ENCODE assay signal across 8 cellular contexts in genomic region chr6:149140137-149140909, GRCh38.
A peak's percentile ranks its signal among the peaks of the same experiment; 100 is the strongest.
DNase-seq lines count a peak whose midpoint lies in the region; ATAC-seq lines count a peak whose summit lies in the region.

No MANE protein-coding gene starts in this region.

- no peaks in the 10 kb centered on the region for H3K27me3 ChIP-seq in mesendoderm (ENCODE audit: insufficient read depth, low read length, poor library complexity)

- no peak overlapping the region for H4K5ac ChIP-seq in mesendoderm (ENCODE audit: low read length)

- no peaks in the 10 kb centered on the region for H3K4me1 ChIP-seq in mesendoderm (ENCODE audit: control insufficient read depth, low read depth, low read length)

- H2AK5ac ChIP-seq in mesendoderm (ENCODE audit: low read length) = no peak overlapping the region

- H3K4me3 ChIP-seq in mesendoderm (ENCODE audit: low read length) = no peak overlapping the region

- H3K56ac ChIP-seq in mesendoderm (ENCODE audit: low read length) = no peak overlapping the region

- ATAC-seq in GM19455 (IDR thresholded peaks at IDR 0.05; ENCODE audit: unreplicated experiment) (peak; percentile 68), HG03457 (IDR thresholded peaks at IDR 0.05; ENCODE audit: unreplicated experiment) (peak; percentile 72)

- no peak overlapping the region for H3K23ac ChIP-seq in mesendoderm (ENCODE audit: low read length)

- no peaks in the 10 kb centered on the region for H3K79me2 ChIP-seq in mesendoderm (ENCODE audit: control insufficient read depth, insufficient read depth, low read length)

- H2BK5ac ChIP-seq in mesendoderm (ENCODE audit: low read length) = no peak overlapping the region

- H3K79me1 ChIP-seq in mesendoderm (ENCODE audit: low read length) = no peaks in the 10 kb centered on the region

- WGBS in mesendoderm (ENCODE audit: extremely low coverage, insufficient coverage, low lambda C conversion rate) = no CpG with 5 or more reads among the region's 12 CpGs

- no peak overlapping the region for H2BK120ac ChIP-seq in mesendoderm (ENCODE audit: low read depth, low read length)

- H3K27ac ChIP-seq in mesendoderm (ENCODE audit: low read depth, low read length) = no peak overlapping the region

- DNase-seq in activated T-helper 9 cell treated with anti-CD3 and anti-CD28 coated beads, Interleukin-2, amount 50 U/mL, for 16 hours (ENCODE audit: low read depth) = peak; percentile 31
- peak; percentile 50 to 62 for DNase-seq in stimulated activated CD4-positive, alpha-beta T cell treated with anti-CD3 and anti-CD28 coated beads, Interleukin-2, amount 100 ng/mL, for 24 hours
- DNase-seq in mesendoderm (no peak), amniotic stem cell (lab: John Stamatoyannopoulos, UW) (no peak), NCI-H2196 treated with DMSO at 0.1 percent for 48 hours (lab: John Stamatoyannopoulos, UW; ENCODE audit: unreplicated experiment) (no peak), NCI-H82 treated with DMSO at 0.1 percent for 48 hours (lab: John Stamatoyannopoulos, UW; ENCODE audit: unreplicated experiment) (no peak)

- H3K18ac ChIP-seq in mesendoderm (ENCODE audit: low read length) = no peak overlapping the region

- no peak overlapping the region for H3K9ac ChIP-seq in mesendoderm (ENCODE audit: low read length)

- H4K8ac ChIP-seq in mesendoderm (ENCODE audit: low read depth, low read length) = no peak overlapping the region

- no peak overlapping the region for H3K4ac ChIP-seq in mesendoderm (ENCODE audit: low read depth, low read length)

- no peaks in the 10 kb centered on the region for H3K36me3 ChIP-seq in mesendoderm (ENCODE audit: control insufficient read depth, insufficient read depth, low read length)

- H2BK15ac ChIP-seq in mesendoderm (replicated peaks; ENCODE audit: low read depth) = no peak overlapping the region

- no peak overlapping the region for H3K4me2 ChIP-seq in mesendoderm (ENCODE audit: low read length)

Comparison
In these comparisons a context has a peak if more than half of its experiments do, and no peak if none do; other contexts are left out.
1. DNase-seq: peak in activated T-helper 9 cell treated with anti-CD3 and anti-CD28 coated beads, Interleukin-2, amount 50 U/mL, for 16 hours (single experiment) and stimulated activated CD4-positive, alpha-beta T cell treated with anti-CD3 and anti-CD28 coated beads, Interleukin-2, amount 100 ng/mL, for 24 hours (2 of 2); none in mesendoderm (single experiment), amniotic stem cell (single experiment), NCI-H2196 treated with DMSO at 0.1 percent for 48 hours (single experiment) and NCI-H82 treated with DMSO at 0.1 percent for 48 hours (single experiment).